ENCODE assay signal across 36 cellular contexts in genomic region chr11:113567097-113567496, GRCh38.
"Had no signal": no experiment of that assay in that cellular context is flagged by ENCODE, and none has a peak within 500 bp of the region (broad histone marks: within the 10 kb centered on the region; RNA-seq: fewer than 3 reads in every experiment).

No MANE protein-coding gene starts in this region.

- DNase-seq: activated CD4-positive, alpha-beta memory T cell treated with anti-CD3 and anti-CD28 coated beads, Interleukin-2, amount 10 ng/mL, durations not matched to agents 7 days and 5 days; activated CD4-positive, alpha-beta T cell treated with anti-CD3 and anti-CD28 coated beads for 1 hour; activated CD4-positive, alpha-beta T cell treated with anti-CD3 and anti-CD28 coated beads for 36 hours; activated CD4-positive, alpha-beta T cell treated with anti-CD3 and anti-CD28 coated beads for 48 hours; activated CD4-positive, alpha-beta T cell treated with anti-CD3 and anti-CD28 coated beads, Interleukin-2, amount 10 ng/mL, durations not matched to agents 7 days and 5 days; activated CD4-positive, alpha-beta T cell treated with anti-CD3 and anti-CD28 coated beads, Interleukin-2, amount 50 U/mL, for 48 hours; activated CD4-positive, CD25-positive, alpha-beta regulatory T cell; activated CD8-positive, alpha-beta memory T cell treated with anti-CD3 and anti-CD28 coated beads for 24 hours; activated CD8-positive, alpha-beta memory T cell treated with anti-CD3 and anti-CD28 coated beads, Interleukin-2, amount 10 ng/mL, durations not matched to agents 7 days and 5 days; activated CD8-positive, alpha-beta memory T cell treated with anti-CD3 and anti-CD28 coated beads, Interleukin-2, amount 50 U/mL, for 48 hours; activated CD8-positive, alpha-beta T cell treated with anti-CD3 and anti-CD28 coated beads, Interleukin-2, amount 10 ng/mL, durations not matched to agents 7 days and 5 days; activated effector memory CD4-positive, alpha-beta T cell treated with Interleukin-2 at 50 U/mL for 16 hours; activated gamma-delta T cell; activated naive CD4-positive, alpha-beta T cell treated with anti-CD3 and anti-CD28 coated beads, Interleukin-2, amount 10 ng/mL, durations not matched to agents 7 days and 5 days; activated naive CD4-positive, alpha-beta T cell treated with Interleukin-2 at 50 U/mL for 16 hours; activated naive CD8-positive, alpha-beta T cell treated with anti-CD3 and anti-CD28 coated beads, Interleukin-2, amount 10 ng/mL, durations not matched to agents 7 days and 5 days; activated naive CD8-positive, alpha-beta T cell treated with anti-CD3 and anti-CD28 coated beads, Interleukin-2, amount 50 U/mL, for 24 hours; activated T-cell treated with anti-CD3 and anti-CD28 coated beads, Interleukin-2, amount 50 U/mL, for 24 hours; activated T-cell treated with anti-CD3 and anti-CD28 coated beads, Interleukin-2, amount 50 U/mL, for 48 hours; amygdala; anterior cingulate cortex; brain microvascular endothelial cell; central memory CD4-positive, alpha-beta T cell; T-helper 1 cell; T-helper 2 cell; T-helper 9 cell had no signal

- H3K27ac ChIP-seq: ascending aorta, brain microvascular endothelial cell, breast epithelium, VCaP had no signal

- H3K4me3 Mint-ChIP-seq: activated CD4-positive, alpha-beta memory T cell treated with anti-CD3 and anti-CD28 coated beads, Interleukin-2, amount 10 ng/mL, durations not matched to agents 7 days and 5 days; activated CD4-positive, alpha-beta T cell treated with anti-CD3 and anti-CD28 coated beads for 36 hours; activated CD4-positive, alpha-beta T cell treated with anti-CD3 and anti-CD28 coated beads, Interleukin-2, amount 10 ng/mL, durations not matched to agents 7 days and 5 days; activated CD8-positive, alpha-beta memory T cell treated with anti-CD3 and anti-CD28 coated beads, Interleukin-2, amount 10 ng/mL, durations not matched to agents 7 days and 5 days; activated CD8-positive, alpha-beta T cell treated with anti-CD3 and anti-CD28 coated beads, Interleukin-2, amount 10 ng/mL, durations not matched to agents 7 days and 5 days; activated naive CD4-positive, alpha-beta T cell treated with anti-CD3 and anti-CD28 coated beads, Interleukin-2, amount 10 ng/mL, durations not matched to agents 7 days and 5 days; activated naive CD4-positive, alpha-beta T cell treated with anti-CD3 and anti-CD28 coated beads, Interleukin-2, amount 50 U/mL, for 24 hours; activated naive CD8-positive, alpha-beta T cell; activated naive CD8-positive, alpha-beta T cell treated with anti-CD3 and anti-CD28 coated beads, Interleukin-2, amount 10 ng/mL, durations not matched to agents 7 days and 5 days; activated naive CD8-positive, alpha-beta T cell treated with anti-CD3 and anti-CD28 coated beads, Interleukin-2, amount 50 U/mL, for 24 hours; activated T-cell treated with anti-CD3 and anti-CD28 coated beads, Interleukin-2, amount 50 U/mL, for 24 hours; T-helper 1 cell treated with Interleukin-12 subunit alpha and Interleukin-12 subunit beta and Interleukin-4 antibody, amounts not matched to agents 30 μg/mL and 1 μg/mL, for 36 hours; T-helper 2 cell treated with Interferon-gamma antibody and Interleukin-4, amounts not matched to agents 5 μg/mL and 100 μg/mL, for 36 hours; WTC11 had no signal

- H3K4me1 Mint-ChIP-seq: activated CD4-positive, alpha-beta T cell treated with anti-CD3 and anti-CD28 coated beads for 36 hours; activated naive CD4-positive, alpha-beta T cell treated with anti-CD3 and anti-CD28 coated beads, Interleukin-2, amount 10 ng/mL, durations not matched to agents 7 days and 5 days; activated naive CD4-positive, alpha-beta T cell treated with anti-CD3 and anti-CD28 coated beads, Interleukin-2, amount 50 U/mL, for 24 hours; activated naive CD8-positive, alpha-beta T cell treated with anti-CD3 and anti-CD28 coated beads, Interleukin-2, amount 10 ng/mL, durations not matched to agents 7 days and 5 days; activated naive CD8-positive, alpha-beta T cell treated with anti-CD3 and anti-CD28 coated beads, Interleukin-2, amount 50 U/mL, for 24 hours had no signal

- H3K27me3 ChIP-seq: ascending aorta, brain microvascular endothelial cell, breast epithelium had no signal

- H3K9me3 ChIP-seq: ascending aorta, breast epithelium had no signal

- H3K36me3 Mint-ChIP-seq: activated naive CD4-positive, alpha-beta T cell treated with anti-CD3 and anti-CD28 coated beads, Interleukin-2, amount 10 ng/mL, durations not matched to agents 7 days and 5 days; activated naive CD4-positive, alpha-beta T cell treated with anti-CD3 and anti-CD28 coated beads, Interleukin-2, amount 50 U/mL, for 24 hours; activated naive CD8-positive, alpha-beta T cell; activated naive CD8-positive, alpha-beta T cell treated with anti-CD3 and anti-CD28 coated beads, Interleukin-2, amount 10 ng/mL, durations not matched to agents 7 days and 5 days; WTC11 had no signal

- H3K27ac Mint-ChIP-seq: activated CD4-positive, alpha-beta memory T cell treated with anti-CD3 and anti-CD28 coated beads, Interleukin-2, amount 10 ng/mL, durations not matched to agents 7 days and 5 days; activated CD4-positive, alpha-beta T cell treated with anti-CD3 and anti-CD28 coated beads for 36 hours; activated CD4-positive, alpha-beta T cell treated with anti-CD3 and anti-CD28 coated beads, Interleukin-2, amount 10 ng/mL, durations not matched to agents 7 days and 5 days; activated CD8-positive, alpha-beta T cell treated with anti-CD3 and anti-CD28 coated beads, Interleukin-2, amount 10 ng/mL, durations not matched to agents 7 days and 5 days; activated naive CD4-positive, alpha-beta T cell treated with anti-CD3 and anti-CD28 coated beads, Interleukin-2, amount 10 ng/mL, durations not matched to agents 7 days and 5 days; activated naive CD4-positive, alpha-beta T cell treated with anti-CD3 and anti-CD28 coated beads, Interleukin-2, amount 50 U/mL, for 24 hours; activated naive CD8-positive, alpha-beta T cell; activated naive CD8-positive, alpha-beta T cell treated with anti-CD3 and anti-CD28 coated beads, Interleukin-2, amount 10 ng/mL, durations not matched to agents 7 days and 5 days; activated naive CD8-positive, alpha-beta T cell treated with anti-CD3 and anti-CD28 coated beads, Interleukin-2, amount 50 U/mL, for 24 hours; activated T-cell treated with anti-CD3 and anti-CD28 coated beads, Interleukin-2, amount 50 U/mL, for 24 hours; activated T-helper 2 cell treated with anti-CD3 and anti-CD28 coated beads, Interferon-gamma antibody, Interleukin-2, Interleukin-4, amounts not matched to agents 10 μg/mL and 5 μg/mL and 100 μg/mL, durations not matched to agents 14 hours and 24 hours and 36 hours; T-helper 1 cell treated with Interleukin-12 subunit alpha and Interleukin-12 subunit beta and Interleukin-4 antibody, amounts not matched to agents 30 μg/mL and 1 μg/mL, for 36 hours; T-helper 2 cell treated with Interferon-gamma antibody and Interleukin-4, amounts not matched to agents 5 μg/mL and 100 μg/mL, for 36 hours; WTC11 had no signal

- H3K4me1 ChIP-seq: breast epithelium had no signal

- H3K9me3 Mint-ChIP-seq: activated CD4-positive, alpha-beta memory T cell treated with anti-CD3 and anti-CD28 coated beads, Interleukin-2, amount 10 ng/mL, durations not matched to agents 7 days and 5 days; activated CD4-positive, alpha-beta T cell treated with anti-CD3 and anti-CD28 coated beads, Interleukin-2, amount 10 ng/mL, durations not matched to agents 7 days and 5 days; activated naive CD4-positive, alpha-beta T cell treated with anti-CD3 and anti-CD28 coated beads, Interleukin-2, amount 10 ng/mL, durations not matched to agents 7 days and 5 days; activated naive CD4-positive, alpha-beta T cell treated with anti-CD3 and anti-CD28 coated beads, Interleukin-2, amount 50 U/mL, for 24 hours; activated naive CD8-positive, alpha-beta T cell treated with anti-CD3 and anti-CD28 coated beads, Interleukin-2, amount 10 ng/mL, durations not matched to agents 7 days and 5 days; activated naive CD8-positive, alpha-beta T cell treated with anti-CD3 and anti-CD28 coated beads, Interleukin-2, amount 50 U/mL, for 24 hours; activated T-cell treated with anti-CD3 and anti-CD28 coated beads, Interleukin-2, amount 50 U/mL, for 24 hours; activated T-helper 2 cell treated with anti-CD3 and anti-CD28 coated beads, Interferon-gamma antibody, Interleukin-2, Interleukin-4, amounts not matched to agents 10 μg/mL and 5 μg/mL and 100 μg/mL, durations not matched to agents 14 hours and 24 hours and 36 hours; T-helper 1 cell treated with Interleukin-12 subunit alpha and Interleukin-12 subunit beta and Interleukin-4 antibody, amounts not matched to agents 30 μg/mL and 1 μg/mL, for 36 hours; T-helper 2 cell treated with Interferon-gamma antibody and Interleukin-4, amounts not matched to agents 5 μg/mL and 100 μg/mL, for 36 hours; WTC11 had no signal

- H3K36me3 ChIP-seq: ascending aorta, brain microvascular endothelial cell, breast epithelium had no signal

- ATAC-seq: activated CD4-positive, alpha-beta T cell treated with anti-CD3 and anti-CD28 coated beads for 36 hours; activated CD4-positive, CD25-positive, alpha-beta regulatory T cell treated with anti-CD3 and anti-CD28 coated beads, Interleukin-2, amount 50 U/mL, for 24 hours; activated CD8-positive, alpha-beta memory T cell treated with anti-CD3 and anti-CD28 coated beads, Interleukin-2, amount 10 ng/mL, durations not matched to agents 7 days and 5 days; activated CD8-positive, alpha-beta T cell treated with anti-CD3 and anti-CD28 coated beads, Interleukin-2, amount 10 ng/mL, durations not matched to agents 7 days and 5 days; activated naive CD8-positive, alpha-beta T cell treated with anti-CD3 and anti-CD28 coated beads, Interleukin-2, amount 50 U/mL, for 24 hours; WTC11 had no signal

- H3K4me3 ChIP-seq: ascending aorta, breast epithelium had no signal
